In genomic region chr7:2861509-2861908, GRCh38 we compare ENCODE assay signal across 1 cellular context.
TF ChIP-seq lines count a peak whose summit lies in the region.

No MANE protein-coding gene starts in this region.

TF ChIP-seq in HepG2, 621 proteins besides CTCF, POLR2A, EP300 and RAD21 (continued from another document):
- TF ChIP-seq ZNF407 (CRISPR knock-in tag; IDR thresholded peaks at IDR 0.05; ENCODE audit: not compliant biosample characterization) (no peak), EZH2 (conservative IDR thresholded peaks at IDR 0.05; ENCODE audit: low read depth, low read length) (no peak)
